Comparison of ENCODE assay signal across 6 cellular contexts in the genomic region with DNA sequence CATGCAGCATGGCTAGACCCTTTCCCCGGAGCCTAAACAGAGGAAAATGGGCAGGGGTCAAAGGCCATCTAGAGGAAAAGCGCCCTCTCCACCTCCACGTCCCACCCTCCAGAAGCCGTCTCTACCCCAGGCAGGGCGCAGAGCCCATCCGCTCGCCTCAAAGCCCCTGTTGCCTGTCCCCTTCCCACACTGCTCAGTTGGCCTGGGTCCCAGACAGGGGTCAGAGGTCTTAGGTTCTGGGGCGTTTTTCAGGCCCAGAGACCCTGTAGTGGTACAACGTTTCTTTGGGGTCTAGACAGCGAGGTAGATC. TPM values are rescaled to one million over a fixed set of nuclear protein-coding genes. Genes with fewer than 3 reads are reported as not detected.
DNase-seq lines count a peak whose midpoint lies in the region; ATAC-seq and FAIRE-seq lines count a peak whose summit lies in the region.

No MANE protein-coding gene starts in this region.

- peak overlapping the region; percentile 100 for H3K4me3 ChIP-seq in Jurkat, Clone E6-1 (ENCODE audit: low read length)
- H3K4me3 ChIP-seq in skin epidermis: peak overlapping the region; percentile 40 to 63 (median 51)

- no peak for FAIRE-seq in RCC 7860 (lab: Jason Lieb, UNC)

- H3K27ac ChIP-seq in epithelial cell of prostate (peak overlapping the region; percentile 51), skin epidermis (peak overlapping the region; percentile 57 to 98 (median 91))

- DNase-seq in Jurkat, Clone E6-1 (ENCODE audit: low read depth, low spot score): no peak
- DNase-seq in epithelial cell of prostate (ENCODE audit: low read depth, low spot score) (no peak), DMS114 treated with DMSO at 0.1 percent for 48 hours (lab: John Stamatoyannopoulos, UW; ENCODE audit: unreplicated experiment) (no peak), RCC 7860 (ENCODE audit: low spot score) (no peak)

- peak; percentile 3 for ATAC-seq in GM21360 (IDR thresholded peaks at IDR 0.05; ENCODE audit: unreplicated experiment)

RNA-seq across cellular contexts. Expression of a gene that starts 0.3 kb away (rescaled TPM):
- polyA plus RNA-seq in Jurkat, Clone E6-1 (2012; ENCODE audit: insufficient read depth, insufficient read length): 23.6 TPM

RNA-seq across cellular contexts. Expression of a gene that starts 0.7 kb away (rescaled TPM):
- 1.2 TPM for polyA plus RNA-seq in Jurkat, Clone E6-1 (2012; ENCODE audit: insufficient read depth, insufficient read length)

RNA-seq across cellular contexts. Expression of a gene that starts 27.9 kb away (rescaled TPM):
- 72.4 TPM for polyA plus RNA-seq in Jurkat, Clone E6-1 (2012; ENCODE audit: insufficient read depth, insufficient read length)

RNA-seq across cellular contexts. Expression of a gene that starts 30.0 kb away (rescaled TPM):
- polyA plus RNA-seq in Jurkat, Clone E6-1 (2012; ENCODE audit: insufficient read depth, insufficient read length): 0.50 TPM

RNA-seq across cellular contexts. Expression of a gene that starts 38.1 kb away (rescaled TPM):
- polyA plus RNA-seq in Jurkat, Clone E6-1 (2012; ENCODE audit: insufficient read depth, insufficient read length): 318 TPM
